ENCODE assay signal across 28 cellular contexts in genomic region chr20:14384820-14385740, GRCh38. TPM values are rescaled to one million over a fixed set of nuclear protein-coding genes. Genes with fewer than 3 reads are reported as not detected.
"Had no signal": no experiment of that assay in that cellular context is flagged by ENCODE, and none has a peak within 500 bp of the region (broad histone marks: within the 10 kb centered on the region; RNA-seq: fewer than 3 reads in every experiment).

No MANE protein-coding gene starts in this region.

- FAIRE-seq: TTC549 had no signal

- H3K4me1 ChIP-seq: breast epithelium, esophagus muscularis mucosa, heart right ventricle, left ventricle myocardium inferior, right lobe of liver, suprapubic skin, tibial nerve had no signal

- H3K36me3 ChIP-seq: breast epithelium, esophagus muscularis mucosa, heart right ventricle, left ventricle myocardium inferior, neutrophil, ovary, right lobe of liver, suprapubic skin, tibial nerve had no signal

- H3K27me3 ChIP-seq: breast epithelium, esophagus muscularis mucosa, foreskin keratinocyte, heart right ventricle, neutrophil, ovary, right lobe of liver, suprapubic skin, tibial nerve had no signal

- ATAC-seq: activated CD8-positive, alpha-beta memory T cell treated with anti-CD3 and anti-CD28 coated beads, Interleukin-2, amount 10 ng/mL, durations not matched to agents 7 days and 5 days; activated CD8-positive, alpha-beta T cell treated with anti-CD3 and anti-CD28 coated beads, Interleukin-2, amount 10 ng/mL, durations not matched to agents 7 days and 5 days; activated naive CD8-positive, alpha-beta T cell treated with anti-CD3 and anti-CD28 coated beads, Interleukin-2, amount 50 U/mL, for 24 hours; foreskin keratinocyte; heart right ventricle; right lobe of liver; stimulated activated memory B cell treated with anti-CD40 and anti-IgM and Interleukin-4, amounts not matched to agents 10 μg/mL and 1 μg/mL and 100 μg/mL, for 72 hours had no signal

- H3K4me3 ChIP-seq: breast epithelium, esophagus muscularis mucosa, heart right ventricle, left ventricle myocardium inferior, lung, ovary, right lobe of liver, smooth muscle cell, suprapubic skin, tibial nerve had no signal

- H3K27ac ChIP-seq: breast epithelium, esophagus muscularis mucosa, foreskin keratinocyte, heart right ventricle, left ventricle myocardium inferior, neutrophil, ovary, right lobe of liver, suprapubic skin, tibial nerve had no signal

- DNase-seq: activated CD4-positive, CD25-positive, alpha-beta regulatory T cell treated with anti-CD3 and anti-CD28 coated beads, Interleukin-2, amount 50 U/mL, for 72 hours; activated CD8-positive, alpha-beta memory T cell treated with anti-CD3 and anti-CD28 coated beads, Interleukin-2, amount 10 ng/mL, durations not matched to agents 7 days and 5 days; activated CD8-positive, alpha-beta T cell treated with anti-CD3 and anti-CD28 coated beads, Interleukin-2, amount 10 ng/mL, durations not matched to agents 7 days and 5 days; activated naive CD8-positive, alpha-beta T cell treated with anti-CD3 and anti-CD28 coated beads, Interleukin-2, amount 50 U/mL, for 24 hours; activated T-cell treated with anti-CD3 and anti-CD28 coated beads, Interleukin-2, amount 50 U/mL, for 48 hours; central memory CD4-positive, alpha-beta T cell; foreskin keratinocyte; heart right ventricle; left ventricle myocardium inferior; naive B cell; nephron progenitor cell; ovary; right lobe of liver; stimulated activated CD4-positive, alpha-beta T cell treated with anti-CD3 and anti-CD28 coated beads, Interleukin-1b, Interleukin-23, amount 100 ng/mL, for 48 hours; stimulated activated CD4-positive, alpha-beta T cell treated with anti-CD3 and anti-CD28 coated beads, Interleukin-4, amount 100 ng/mL, for 4 hours; stimulated activated CD8-positive, alpha-beta memory T cell treated with anti-CD3 and anti-CD28 coated beads, Interleukin-4, amount 100 ng/mL, for 48 hours; SW 1271; T-helper 9 cell had no signal

- H3K9me3 ChIP-seq: neutrophil, ovary, right lobe of liver had no signal

- H3K4me2 ChIP-seq: smooth muscle cell had no signal

RNA-seq across cellular contexts. Expression of gene FLRT3, which starts 47.7 kb away (rescaled TPM):
- total RNA-seq: activated CD8-positive, alpha-beta memory T cell treated with anti-CD3 and anti-CD28 coated beads, Interleukin-2, amount 10 ng/mL, durations not matched to agents 7 days and 5 days; activated CD8-positive, alpha-beta T cell treated with anti-CD3 and anti-CD28 coated beads, Interleukin-2, amount 10 ng/mL, durations not matched to agents 7 days and 5 days; activated T-helper 2 cell treated with anti-CD3 and anti-CD28 coated beads, Interferon-gamma antibody, Interleukin-2, Interleukin-4, amounts not matched to agents 10 μg/mL and 5 μg/mL and 100 μg/mL, durations not matched to agents 14 hours and 24 hours and 36 hours had no signal
